Comparison of ENCODE assay signal across 14 cellular contexts in genomic region chr22:42945027-42945426, GRCh38.
A peak's percentile ranks its signal among the peaks of the same experiment; 100 is the strongest.
DNase-seq lines count a peak whose midpoint lies in the region; ATAC-seq and TF ChIP-seq lines count a peak whose summit lies in the region.
"Had no signal": no experiment of that assay in that cellular context is flagged by ENCODE, and none has a peak within 500 bp of the region (broad histone marks: within the 10 kb centered on the region; RNA-seq: fewer than 3 reads in every experiment).

No MANE protein-coding gene starts in this region.

- no peak for TF ChIP-seq EP300 in suprapubic skin (IDR thresholded peaks at IDR 0.05)

- TF ChIP-seq CTCF in natural killer cell (IDR thresholded peaks at IDR 0.05) (no peak), suprapubic skin (IDR thresholded peaks at IDR 0.05) (no peak), brain microvascular endothelial cell (IDR thresholded peaks at IDR 0.05; ENCODE audit: low read depth, low read length, missing control alignments) (no peak), foreskin keratinocyte (conservative IDR thresholded peaks at IDR 0.05) (no peak)

- POLR2A ChIA-PET in activated CD4-positive, alpha-beta T cell treated with anti-CD3 and anti-CD28 coated beads for 36 hours (lab: Charles Lee), result interaction anchor here (0.6 kb wide), 1 partner anchor 1294 kb away, joined by 4 read pairs; no protein-coding TSS in a partner anchor

- peaks cover 84% of the 10 kb centered on the region for H3K4me1 ChIP-seq in suprapubic skin
- H3K4me1 ChIP-seq in foreskin keratinocyte, result peaks cover 16% of the 10 kb centered on the region

- intact Hi-C loops in activated CD4-positive, alpha-beta T cell treated with anti-CD3 and anti-CD28 coated beads for 36 hours (cut with DNase I, micrococcal nuclease), result no loop called here
- intact Hi-C loops in natural killer cell (cut with micrococcal nuclease), result no loop called here

- WGBS in suprapubic skin, result 88% methylated on average over 9 of the region's 9 CpGs

- H3K9me3 Mint-ChIP-seq in activated CD4-positive, alpha-beta T cell treated with anti-CD3 and anti-CD28 coated beads for 36 hours (ENCODE audit: low read depth), result no peaks in the 10 kb centered on the region
- H3K9me3 Mint-ChIP-seq in natural killer cell, result no peaks in the 10 kb centered on the region
- H3K9me3 Mint-ChIP-seq: natural killer cell treated with Interleukin-12 subunit alpha and Interleukin-12 subunit beta and Interleukin-15 and Interleukin-18, amount 100 ng/mL, for 72 hours had no signal

- DNase-seq in activated CD4-positive, alpha-beta T cell treated with anti-CD3 and anti-CD28 coated beads for 36 hours, result no peak
- DNase-seq in activated CD4-positive, alpha-beta T cell treated with anti-CD3 and anti-CD28 coated beads for 1 hour, result no peak
- DNase-seq in T-helper 17 cell (no peak), natural killer cell (no peak), suprapubic skin (ENCODE audit: low spot score in 2 of 2) (no peak), brain microvascular endothelial cell (no peak), UCSD-AML1 (lab: John Stamatoyannopoulos, UW; ENCODE audit: unreplicated experiment) (no peak), foreskin keratinocyte (no peak)
- DNase-seq: BE2C, MV-4-11, NCI-H2081 treated with DMSO at 0.1 percent for 48 hours, NCI-H524 had no signal

- peaks cover 51% of the 10 kb centered on the region for H3K4me1 Mint-ChIP-seq in activated CD4-positive, alpha-beta T cell treated with anti-CD3 and anti-CD28 coated beads for 36 hours
- H3K4me1 Mint-ChIP-seq in T-helper 17 cell (peaks cover 48% of the 10 kb centered on the region), natural killer cell (peaks cover 41 to 49% of the 10 kb centered on the region in 2 donors)

- H3K27ac ChIP-seq in suprapubic skin, result peak overlapping the region; percentile 64
- no peak overlapping the region for H3K27ac ChIP-seq in brain microvascular endothelial cell
- no peak overlapping the region for H3K27ac ChIP-seq in foreskin keratinocyte

- H3K27ac Mint-ChIP-seq in activated CD4-positive, alpha-beta T cell treated with anti-CD3 and anti-CD28 coated beads for 36 hours, result no peak overlapping the region
- H3K27ac Mint-ChIP-seq in T-helper 17 cell (peak overlapping the region; percentile 34), natural killer cell (peak overlapping the region in 1 of 2 donors; percentile 52)

- H3K4me3 Mint-ChIP-seq in activated CD4-positive, alpha-beta T cell treated with anti-CD3 and anti-CD28 coated beads for 36 hours, result no peak overlapping the region
- H3K4me3 Mint-ChIP-seq in T-helper 17 cell, result no peak overlapping the region
- peak overlapping the region; percentile 51 for H3K4me3 Mint-ChIP-seq in natural killer cell
- H3K4me3 Mint-ChIP-seq: natural killer cell treated with Interleukin-12 subunit alpha and Interleukin-12 subunit beta and Interleukin-15 and Interleukin-18, amount 100 ng/mL, for 72 hours had no signal

- in situ Hi-C loops in brain microvascular endothelial cell (cut with HindIII; ENCODE audit: low pct_ligation_motif_present, low sequenced_read_pairs), result no loop called here

- no peak for TF ChIP-seq POLR2A in suprapubic skin (IDR thresholded peaks at IDR 0.05)

- no peak overlapping the region for H3K4me3 ChIP-seq in suprapubic skin
- H3K4me3 ChIP-seq in brain microvascular endothelial cell (ENCODE audit: low read depth, low read length), result no peak overlapping the region

- H3K9me3 ChIP-seq in T-helper 17 cell (ENCODE audit: control insufficient read depth, low read length, poor library complexity, severe bottlenecking) (no peaks in the 10 kb centered on the region), suprapubic skin (no peaks in the 10 kb centered on the region)

- CTCF ChIA-PET in activated CD4-positive, alpha-beta T cell treated with anti-CD3 and anti-CD28 coated beads for 36 hours (lab: Charles Lee), result no interaction called here

- H3K36me3 ChIP-seq in suprapubic skin (no peaks in the 10 kb centered on the region), brain microvascular endothelial cell (replicated peaks) (peaks cover 2% of the 10 kb centered on the region)

- peaks cover 4% of the 10 kb centered on the region for H3K36me3 Mint-ChIP-seq in activated CD4-positive, alpha-beta T cell treated with anti-CD3 and anti-CD28 coated beads for 36 hours (ENCODE audit: low read depth)
- peaks cover 9% of the 10 kb centered on the region for H3K36me3 Mint-ChIP-seq in T-helper 17 cell (ENCODE audit: low read depth)
- H3K36me3 Mint-ChIP-seq in natural killer cell, result peaks cover 5% of the 10 kb centered on the region

- no peaks in the 10 kb centered on the region for H3K27me3 ChIP-seq in suprapubic skin
- no peaks in the 10 kb centered on the region for H3K27me3 ChIP-seq in brain microvascular endothelial cell (replicated peaks)
- no peaks in the 10 kb centered on the region for H3K27me3 ChIP-seq in foreskin keratinocyte
- H3K27me3 ChIP-seq: BE2C had no signal

- H3K27me3 Mint-ChIP-seq in activated CD4-positive, alpha-beta T cell treated with anti-CD3 and anti-CD28 coated beads for 36 hours, result no peaks in the 10 kb centered on the region
- H3K27me3 Mint-ChIP-seq in T-helper 17 cell, result no peaks in the 10 kb centered on the region
- H3K27me3 Mint-ChIP-seq in natural killer cell (ENCODE audit: low read depth in 2 of 2), result no peaks in the 10 kb centered on the region
- H3K27me3 Mint-ChIP-seq: natural killer cell treated with Interleukin-12 subunit alpha and Interleukin-12 subunit beta and Interleukin-15 and Interleukin-18, amount 100 ng/mL, for 72 hours had no signal

- peak; percentile 44 for ATAC-seq in activated CD4-positive, alpha-beta T cell treated with anti-CD3 and anti-CD28 coated beads for 36 hours
- ATAC-seq in T-helper 17 cell, result no peak
- no peak for ATAC-seq in natural killer cell
- no peak for ATAC-seq in foreskin keratinocyte
- ATAC-seq: HepG2 had no signal
